ENCODE assay signal across 23 cellular contexts in genomic region chr1:212217633-212218032, GRCh38.
"Had no signal": no experiment of that assay in that cellular context is flagged by ENCODE, and none has a peak within 500 bp of the region (broad histone marks: within the 10 kb centered on the region; RNA-seq: fewer than 3 reads in every experiment).

No MANE protein-coding gene starts in this region.

- DNase-seq: activated CD4-positive, alpha-beta T cell treated with anti-CD3 and anti-CD28 coated beads for 4 hours; activated CD4-positive, alpha-beta T cell treated with anti-CD3 and anti-CD28 coated beads, Interleukin-2, amount 50 U/mL, for 4 hours; activated naive CD4-positive, alpha-beta T cell; activated T-cell treated with anti-CD3 and anti-CD28 coated beads for 4 hours; activated T-cell treated with anti-CD3 and anti-CD28 coated beads, Interleukin-2, amount 50 U/mL, for 72 hours; central memory CD4-positive, alpha-beta T cell; foreskin keratinocyte; heart left ventricle; hypothalamus; immature natural killer cell; kidney; posterior cingulate gyrus; right cardiac atrium; stimulated activated CD4-positive, alpha-beta T cell treated with anti-CD3 and anti-CD28 coated beads, Interleukin-4, amount 100 ng/mL, for 24 hours; stimulated activated naive CD8-positive, alpha-beta T cell treated with anti-CD3 and anti-CD28 coated beads, Interleukin-15, amount 100 ng/mL, for 72 hours; T-cell had no signal

- H3K27me3 ChIP-seq: breast epithelium, esophagus muscularis mucosa, heart left ventricle, suprapubic skin, tibial nerve had no signal

- H3K4me1 ChIP-seq: breast epithelium, foreskin keratinocyte had no signal

- H3K4me3 ChIP-seq: breast epithelium, esophagus muscularis mucosa, heart left ventricle, suprapubic skin, tibial nerve had no signal

- H3K27ac ChIP-seq: esophagus muscularis mucosa, foreskin keratinocyte, heart left ventricle, suprapubic skin, tibial nerve had no signal

- ATAC-seq: activated naive CD4-positive, alpha-beta T cell treated with anti-CD3 and anti-CD28 coated beads, Interleukin-2, amount 50 U/mL, for 72 hours; activated T-cell treated with anti-CD3 and anti-CD28 coated beads, Interleukin-2, amount 50 U/mL, for 72 hours; foreskin keratinocyte; heart left ventricle; natural killer cell treated with Interleukin-12 subunit alpha and Interleukin-12 subunit beta and Interleukin-15 and Interleukin-18, amount 100 ng/mL, for 72 hours; right cardiac atrium; stimulated activated memory B cell treated with anti-CD40 and anti-IgM and Interleukin-4, amounts not matched to agents 10 μg/mL and 1 μg/mL and 100 μg/mL, for 72 hours; T-cell had no signal

- H3K36me3 ChIP-seq: breast epithelium, esophagus muscularis mucosa, heart left ventricle, suprapubic skin, tibial nerve had no signal

- H3K9me3 ChIP-seq: breast epithelium, esophagus muscularis mucosa, heart left ventricle, suprapubic skin, tibial nerve had no signal
